1 cellular context compared by ENCODE assay signal in genomic region chr3:52234516-52235447, GRCh38.
A peak's percentile ranks its signal among the peaks of the same experiment; 100 is the strongest.
TF ChIP-seq lines count a peak whose summit lies in the region.

No MANE protein-coding gene starts in this region.

TF ChIP-seq in HepG2, 621 proteins besides CTCF, POLR2A, EP300 and RAD21:
- TF ChIP-seq ZNF740 (CRISPR knock-in tag; IDR thresholded peaks at IDR 0.05) (no peak), RBFOX2 (IDR thresholded peaks at IDR 0.05; ENCODE audit: low read depth, low read length) (0 out of 2 replicates have a peak, but pooled peaks have one; percentile 32), BCL3 (CRISPR knock-in tag; IDR thresholded peaks at IDR 0.05) (no peak), KMT2A (CRISPR knock-in tag; IDR thresholded peaks at IDR 0.05) (no peak), GPN1 (CRISPR knock-in tag; IDR thresholded peaks at IDR 0.05; ENCODE audit: borderline replicate concordance) (no peak), ZFY (CRISPR knock-in tag; IDR thresholded peaks at IDR 0.05) (no peak), SPEN (CRISPR knock-in tag; IDR thresholded peaks at IDR 0.05; ENCODE audit: low read depth) (0 out of 2 replicates have a peak, but pooled peaks have one; percentile 2), HMGXB3 (CRISPR knock-in tag; IDR thresholded peaks at IDR 0.05; ENCODE audit: borderline replicate concordance) (no peak), AGO2 (optimal IDR thresholded peaks at IDR 0.05; ENCODE audit: low read depth, low read length) (peak; percentile 33), ZBTB26 (CRISPR knock-in tag; IDR thresholded peaks at IDR 0.05; ENCODE audit: borderline replicate concordance) (no peak), ZNF407 (CRISPR knock-in tag; IDR thresholded peaks at IDR 0.05; ENCODE audit: not compliant biosample characterization) (no peak), ZNF143 (CRISPR knock-in tag; IDR thresholded peaks at IDR 0.05) (no peak), ARNT2 (CRISPR knock-in tag; IDR thresholded peaks at IDR 0.05; ENCODE audit: low read depth) (no peak)
TF ChIP-seq in HepG2: peak in this region for 3.
